ENCODE assay signal across 14 cellular contexts in the genomic region with DNA sequence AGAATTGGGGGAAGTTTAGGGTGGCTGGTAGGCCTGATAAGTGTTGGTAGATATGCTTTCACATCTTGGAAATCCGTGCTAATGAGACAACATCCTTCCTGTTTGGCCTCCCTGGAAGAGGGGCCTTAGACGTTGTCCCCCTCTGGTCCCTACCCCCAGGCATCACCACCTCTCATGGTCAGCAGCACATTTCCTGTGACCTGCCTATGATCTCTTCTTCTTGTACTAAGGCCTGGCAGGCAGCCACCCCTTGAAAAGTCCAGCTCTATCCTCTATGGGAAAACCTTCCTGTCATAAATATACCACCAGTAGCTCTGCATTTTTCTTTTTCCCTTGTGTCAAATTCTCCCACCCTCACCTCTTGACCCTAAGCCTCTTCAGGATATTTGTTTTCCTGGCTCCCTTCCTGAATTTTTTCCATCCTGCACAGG.
DNase-seq lines count a peak whose midpoint lies in the region; ATAC-seq, FAIRE-seq and TF ChIP-seq lines count a peak whose summit lies in the region.
"Had no signal": no experiment of that assay in that cellular context is flagged by ENCODE, and none has a peak within 500 bp of the region (broad histone marks: within the 10 kb centered on the region; RNA-seq: fewer than 3 reads in every experiment).

No MANE protein-coding gene starts in this region.

- TF ChIP-seq POLR2A in vagina (IDR thresholded peaks at IDR 0.05) = no peak

- peaks cover 2 to 8% of the 10 kb centered on the region in 2 donors for H3K9me3 Mint-ChIP-seq in activated T-cell treated with anti-CD3 and anti-CD28 coated beads, Interleukin-2, amount 50 U/mL, for 72 hours
- peaks cover 7% of the 10 kb centered on the region for H3K9me3 Mint-ChIP-seq in activated T-cell treated with anti-CD3 and anti-CD28 coated beads, Interleukin-2, amount 50 U/mL, for 24 hours

- peaks cover 3 to 5% of the 10 kb centered on the region in 2 donors for H3K36me3 Mint-ChIP-seq in activated T-cell treated with anti-CD3 and anti-CD28 coated beads, Interleukin-2, amount 50 U/mL, for 72 hours (ENCODE audit: insufficient read depth in 2 of 2)
- no peaks in the 10 kb centered on the region for H3K36me3 Mint-ChIP-seq in activated T-cell treated with anti-CD3 and anti-CD28 coated beads, Interleukin-2, amount 50 U/mL, for 24 hours (ENCODE audit: low read depth)

- H3K4me1 Mint-ChIP-seq in activated T-cell treated with anti-CD3 and anti-CD28 coated beads, Interleukin-2, amount 50 U/mL, for 72 hours (ENCODE audit: low read depth) = peaks cover 39% of the 10 kb centered on the region
- peaks cover 47% of the 10 kb centered on the region for H3K4me1 Mint-ChIP-seq in activated T-cell treated with anti-CD3 and anti-CD28 coated beads, Interleukin-2, amount 50 U/mL, for 24 hours (ENCODE audit: low read depth)

- intact Hi-C loops in vagina (cut with DNase I) = no loop called here

- no peaks in the 10 kb centered on the region for H3K27me3 Mint-ChIP-seq in activated T-cell treated with anti-CD3 and anti-CD28 coated beads, Interleukin-2, amount 50 U/mL, for 72 hours (ENCODE audit: low read depth)
- H3K27me3 Mint-ChIP-seq in activated T-cell treated with anti-CD3 and anti-CD28 coated beads, Interleukin-2, amount 50 U/mL, for 24 hours = no peaks in the 10 kb centered on the region
- H3K27me3 Mint-ChIP-seq: activated CD4-positive, alpha-beta memory T cell treated with anti-CD3 and anti-CD28 coated beads, Interleukin-2, amount 10 ng/mL, durations not matched to agents 7 days and 5 days had no signal

- peaks cover 12% of the 10 kb centered on the region for H3K4me1 ChIP-seq in vagina

- TF ChIP-seq CTCF in vagina (IDR thresholded peaks at IDR 0.05) = no peak
- no peak for TF ChIP-seq CTCF in GM13977 (IDR thresholded peaks at IDR 0.05; ENCODE audit: extremely low read depth, insufficient read depth, missing control alignments)
- TF ChIP-seq CTCF in D721Med (IDR thresholded peaks at IDR 0.05; ENCODE audit: insufficient read depth, missing control alignments) = no peak

- ATAC-seq in activated T-cell treated with anti-CD3 and anti-CD28 coated beads, Interleukin-2, amount 50 U/mL, for 72 hours (replicated peaks in 1 of 2) = no peak
- no peak for ATAC-seq in HG03378 (IDR thresholded peaks at IDR 0.05; ENCODE audit: unreplicated experiment)

- FAIRE-seq in D721Med (lab: Jason Lieb, UNC) = no peak

- no peak overlapping the region for H3K4me3 ChIP-seq in vagina
- H3K4me3 ChIP-seq: hepatocyte had no signal

- DNase-seq in activated T-cell treated with anti-CD3 and anti-CD28 coated beads, Interleukin-2, amount 50 U/mL, for 72 hours = no peak
- DNase-seq in activated T-cell treated with anti-CD3 and anti-CD28 coated beads, Interleukin-2, amount 50 U/mL, for 24 hours = no peak
- peak; percentile 23 for DNase-seq in fibroblast of peridontal ligament (ENCODE audit: extremely low read depth)
- DNase-seq in mucosa of gallbladder (ENCODE audit: low spot score) = peak; percentile 28
- DNase-seq in vagina (ENCODE audit: extremely low spot score in 2 of 2) = no peak
- no peak for DNase-seq in GM13977 (ENCODE audit: low spot score)
- no peak for DNase-seq in D721Med (ENCODE audit: insufficient read length, low spot score)
- DNase-seq: activated CD4-positive, alpha-beta memory T cell treated with anti-CD3 and anti-CD28 coated beads, Interleukin-2, amount 10 ng/mL, durations not matched to agents 7 days and 5 days; amniotic stem cell; NCI-H526; occipital lobe had no signal

- in situ Hi-C loops in GM13977 (cut with MboI; ENCODE audit: low pct_unique_long_range_greater_than_20kb, low sequenced_read_pairs, unreplicated experiment) = loop anchor here (25.0 kb wide), 1 partner anchor 432 kb away; no protein-coding TSS in a partner anchor

- H3K27ac ChIP-seq in vagina = peak overlapping the region; percentile 15
- H3K27ac ChIP-seq: 22Rv1, hepatocyte had no signal

- no peaks in the 10 kb centered on the region for H3K27me3 ChIP-seq in vagina
- H3K27me3 ChIP-seq: hepatocyte had no signal

- no peaks in the 10 kb centered on the region for H3K9me3 ChIP-seq in vagina

- peak overlapping the region; percentile 22 for H3K27ac Mint-ChIP-seq in activated T-cell treated with anti-CD3 and anti-CD28 coated beads, Interleukin-2, amount 50 U/mL, for 72 hours
- H3K27ac Mint-ChIP-seq in activated T-cell treated with anti-CD3 and anti-CD28 coated beads, Interleukin-2, amount 50 U/mL, for 24 hours = no peak overlapping the region
- H3K27ac Mint-ChIP-seq: activated CD4-positive, alpha-beta memory T cell treated with anti-CD3 and anti-CD28 coated beads, Interleukin-2, amount 10 ng/mL, durations not matched to agents 7 days and 5 days had no signal

- H3K4me3 Mint-ChIP-seq in activated T-cell treated with anti-CD3 and anti-CD28 coated beads, Interleukin-2, amount 50 U/mL, for 72 hours = no peak overlapping the region
- no peak overlapping the region for H3K4me3 Mint-ChIP-seq in activated T-cell treated with anti-CD3 and anti-CD28 coated beads, Interleukin-2, amount 50 U/mL, for 24 hours
- H3K4me3 Mint-ChIP-seq: activated CD4-positive, alpha-beta memory T cell treated with anti-CD3 and anti-CD28 coated beads, Interleukin-2, amount 10 ng/mL, durations not matched to agents 7 days and 5 days had no signal

- no peaks in the 10 kb centered on the region for H3K36me3 ChIP-seq in vagina

Comparison
In these comparisons a context has a peak if more than half of its experiments do, and no peak if none do; other contexts are left out.
1. DNase-seq: peak in fibroblast of peridontal ligament (single experiment) and mucosa of gallbladder (single experiment); none in activated T-cell treated with anti-CD3 and anti-CD28 coated beads, Interleukin-2, amount 50 U/mL, for 72 hours (0 of 2), activated T-cell treated with anti-CD3 and anti-CD28 coated beads, Interleukin-2, amount 50 U/mL, for 24 hours (single experiment), vagina (0 of 2), GM13977 (single experiment) and D721Med (single experiment).